ENCODE assay signal across 8 cellular contexts in the genomic region with DNA sequence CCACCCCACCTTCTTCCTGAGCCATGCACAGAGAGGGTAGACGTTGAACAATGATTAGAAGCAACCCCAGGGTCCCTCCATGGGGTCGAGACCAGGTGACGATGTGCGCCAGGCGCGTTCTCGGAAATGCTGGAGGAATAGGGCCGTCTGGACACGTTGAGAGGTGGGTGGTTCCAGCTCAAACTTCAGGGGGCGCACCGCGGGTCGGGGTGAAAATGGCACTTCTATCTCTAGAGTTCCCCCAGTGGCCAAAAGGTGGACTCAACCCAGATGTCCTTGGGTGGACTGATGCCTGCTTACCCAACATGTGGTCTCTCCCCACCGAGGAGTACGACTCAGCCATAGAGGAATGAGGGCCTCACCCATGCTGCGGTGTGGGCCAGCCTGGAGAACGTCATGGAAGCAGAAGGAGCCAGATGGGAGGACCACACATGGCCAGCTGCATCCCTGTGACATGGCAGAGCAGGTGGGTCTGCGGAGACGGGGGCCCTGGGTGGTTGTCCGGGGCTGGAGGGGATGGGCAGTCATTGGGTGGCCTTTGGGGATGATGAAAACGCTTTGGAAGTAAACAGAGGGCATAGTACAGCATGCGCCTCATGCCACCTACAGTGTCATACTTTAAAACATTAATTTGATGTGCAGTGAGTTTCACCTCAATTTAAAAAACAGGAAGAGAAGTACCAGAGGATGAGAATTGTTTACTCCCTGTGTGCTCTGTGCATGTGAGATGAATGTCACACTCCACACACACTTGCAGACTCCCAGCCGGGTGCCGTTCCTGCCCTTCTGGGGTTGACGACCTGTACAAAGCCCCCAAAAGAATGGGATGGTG.
A peak's percentile ranks its signal among the peaks of the same experiment; 100 is the strongest.
DNase-seq lines count a peak whose midpoint lies in the region; TF ChIP-seq lines count a peak whose summit lies in the region.
"Not testable (repeated sequence)": the region's sequence is repeated elsewhere in the genome, so short reads cannot be mapped to it uniquely, and the experiment has no call there.

No MANE protein-coding gene starts in this region.

- intact Hi-C loops in PC-9 (cut with micrococcal nuclease; ENCODE audit: unreplicated experiment), result not testable (repeated sequence)

- 86 to 93% methylated on average over 15 to 23 of the region's 25 CpGs for WGBS in endodermal cell (ENCODE audit: insufficient coverage in 1 of 2, insufficient read length in 1 of 2), 2 experiments
- no CpG with 5 or more reads among the region's 25 CpGs for WGBS in neuronal stem cell (ENCODE audit: extremely low coverage in 2 of 2, insufficient read length in 2 of 2, insufficient replicate concordance in 1 of 2), 2 donors

- H3K27ac ChIP-seq in PC-9; endodermal cell (ENCODE audit: low read depth, low read length); neuronal stem cell (replicated peaks; ENCODE audit: low read length): not testable (repeated sequence)

- H3K79me1 ChIP-seq in neuronal stem cell (ENCODE audit: low read depth, low read length), result not testable (repeated sequence)

- H3K23ac ChIP-seq in neuronal stem cell (ENCODE audit: low read depth, low read length, poor library complexity), result not testable (repeated sequence)

- peak overlapping the region; percentile 89 for H2AK5ac ChIP-seq in neuronal stem cell (ENCODE audit: low read depth, low read length)

- not testable (repeated sequence) for H3K36me3 Mint-ChIP-seq in HFFc6 (ENCODE audit: low read depth); endodermal cell (ENCODE audit: low read depth)

- H3K9me3 Mint-ChIP-seq in HFFc6 (peaks cover 28% of the 10 kb centered on the region), endodermal cell (peaks cover 23% of the 10 kb centered on the region)

- not testable (repeated sequence) for H3K4me3 Mint-ChIP-seq in HFFc6, endodermal cell

- DNase-seq in AG08396 (ENCODE audit: low spot score), result peak; percentile 91
- DNase-seq in ELR (ENCODE audit: low read depth), result peak; percentile 78
- DNase-seq in HFFc6, result peak; percentile 80
- peak in 1 of 2 experiments; percentile 15 for DNase-seq in PC-9
- peak; percentile 59 for DNase-seq in amniotic epithelial cell (ENCODE audit: low read depth)
- DNase-seq in endodermal cell; neuronal stem cell (ENCODE audit: low spot score): not testable (repeated sequence)
- peak; percentile 89 for DNase-seq in hepatic stellate cell (ENCODE audit: low spot score)

- H3K36me3 ChIP-seq in PC-9 (ENCODE audit: low read depth); endodermal cell (ENCODE audit: control insufficient read depth, insufficient read depth, low read length); neuronal stem cell (replicated peaks in 1 of 2; ENCODE audit: control insufficient read depth in 2 of 2, insufficient read depth in 2 of 2, low read length in 2 of 2): not testable (repeated sequence)

- H3K4me3 ChIP-seq in PC-9; endodermal cell (ENCODE audit: low read length); neuronal stem cell (ENCODE audit: low read length in 2 of 2): not testable (repeated sequence)

- H3K4me1 ChIP-seq in PC-9 (replicated peaks; ENCODE audit: insufficient read depth); endodermal cell (ENCODE audit: control insufficient read depth, insufficient read depth, low read length); neuronal stem cell (ENCODE audit: control insufficient read depth in 2 of 2, insufficient read depth in 1 of 2, low read depth in 1 of 2, low read length in 2 of 2): not testable (repeated sequence)

- peaks cover 28% of the 10 kb centered on the region for H3K27me3 Mint-ChIP-seq in HFFc6 (ENCODE audit: insufficient read depth)
- not testable (repeated sequence) for H3K27me3 Mint-ChIP-seq in endodermal cell (ENCODE audit: insufficient read depth)

- H2BK5ac ChIP-seq in neuronal stem cell (ENCODE audit: low read length), result not testable (repeated sequence)

- POLR2A ChIA-PET in PC-9 (lab: Charles Lee; ENCODE audit: unreplicated experiment), result not testable (repeated sequence)

- peaks cover 20% of the 10 kb centered on the region for H3K4me1 Mint-ChIP-seq in HFFc6 (ENCODE audit: low read depth)
- not testable (repeated sequence) for H3K4me1 Mint-ChIP-seq in endodermal cell

- BruUV-seq in PC-9 (replicated peaks; lab: Mats Ljungman, UMichigan), result not testable (repeated sequence)

- H3F3A ChIP-seq in PC-9 (ENCODE audit: insufficient read depth, low read depth), result not testable (repeated sequence)

- not testable (repeated sequence) for H2BK120ac ChIP-seq in neuronal stem cell (ENCODE audit: low read depth, low read length)

- H3K27me3 ChIP-seq in PC-9 (ENCODE audit: insufficient read depth, low read depth); endodermal cell (ENCODE audit: control insufficient read depth, insufficient read depth, low read length, poor library complexity, severe bottlenecking); neuronal stem cell (ENCODE audit: control insufficient read depth in 3 of 3, insufficient read depth in 3 of 3, low read depth in 1 of 3, low read length in 3 of 3): not testable (repeated sequence)

- H2BK15ac ChIP-seq in neuronal stem cell (ENCODE audit: low read length), result peak overlapping the region; percentile 27

- H3K18ac ChIP-seq in neuronal stem cell (ENCODE audit: low read length), result not testable (repeated sequence)

- not testable (repeated sequence) for H3K9ac ChIP-seq in endodermal cell (ENCODE audit: extremely low read depth, low read length, poor library complexity, severe bottlenecking); neuronal stem cell (ENCODE audit: low read depth, low read length, poor library complexity)

- H3K4ac ChIP-seq in neuronal stem cell (ENCODE audit: low read length), result not testable (repeated sequence)

- H4K91ac ChIP-seq in neuronal stem cell (ENCODE audit: low read depth, low read length, poor library complexity), result not testable (repeated sequence)

- TF ChIP-seq CTCF in HFFc6 (IDR thresholded peaks at IDR 0.05), result peak; percentile 70
- TF ChIP-seq CTCF in PC-9 (conservative IDR thresholded peaks at IDR 0.05), result peak; percentile 58; the same call in 1 of the 2 replicates
- TF ChIP-seq CTCF in endodermal cell (conservative IDR thresholded peaks at IDR 0.05), result peak; percentile 24

- H2AFZ ChIP-seq in PC-9; neuronal stem cell (ENCODE audit: low read length): not testable (repeated sequence)

- not testable (repeated sequence) for H3K79me2 ChIP-seq in PC-9 (ENCODE audit: low read depth)

- not testable (repeated sequence) for H3K9me2 ChIP-seq in PC-9 (ENCODE audit: insufficient read depth)

- not testable (repeated sequence) for H4K8ac ChIP-seq in neuronal stem cell (ENCODE audit: low read depth, low read length)

- H4K20me1 ChIP-seq in PC-9 (ENCODE audit: insufficient read depth), result not testable (repeated sequence)

- not testable (repeated sequence) for H3K9me3 ChIP-seq in PC-9 (ENCODE audit: insufficient read depth, low read depth); endodermal cell (ENCODE audit: control insufficient read depth, low read length); neuronal stem cell (replicated peaks in 1 of 2; ENCODE audit: control insufficient read depth in 2 of 2, insufficient read depth in 1 of 2, low read depth in 1 of 2, low read length in 2 of 2)

- CTCF ChIA-PET in PC-9 (lab: Charles Lee), result not testable (repeated sequence)

- not testable (repeated sequence) for H3K14ac ChIP-seq in neuronal stem cell (ENCODE audit: low read length)

- H3K4me2 ChIP-seq in PC-9; neuronal stem cell (ENCODE audit: insufficient read depth, low read length, poor library complexity, severe bottlenecking): not testable (repeated sequence)

- H2BK12ac ChIP-seq in neuronal stem cell (ENCODE audit: low read length), result not testable (repeated sequence)

- peak overlapping the region; percentile 27; the same call in 1 of the 2 replicates for H3K27ac Mint-ChIP-seq in HFFc6
- H3K27ac Mint-ChIP-seq in endodermal cell, result not testable (repeated sequence)
